2 cellular contexts compared by ENCODE assay signal in genomic region chr17:15501788-15502187, GRCh38.
TF ChIP-seq lines count a peak whose summit lies in the region.

No MANE protein-coding gene starts in this region.

TF ChIP-seq in GM23338, 12 proteins besides CTCF, POLR2A, EP300 and RAD21:
- TF ChIP-seq, protein P1, sequence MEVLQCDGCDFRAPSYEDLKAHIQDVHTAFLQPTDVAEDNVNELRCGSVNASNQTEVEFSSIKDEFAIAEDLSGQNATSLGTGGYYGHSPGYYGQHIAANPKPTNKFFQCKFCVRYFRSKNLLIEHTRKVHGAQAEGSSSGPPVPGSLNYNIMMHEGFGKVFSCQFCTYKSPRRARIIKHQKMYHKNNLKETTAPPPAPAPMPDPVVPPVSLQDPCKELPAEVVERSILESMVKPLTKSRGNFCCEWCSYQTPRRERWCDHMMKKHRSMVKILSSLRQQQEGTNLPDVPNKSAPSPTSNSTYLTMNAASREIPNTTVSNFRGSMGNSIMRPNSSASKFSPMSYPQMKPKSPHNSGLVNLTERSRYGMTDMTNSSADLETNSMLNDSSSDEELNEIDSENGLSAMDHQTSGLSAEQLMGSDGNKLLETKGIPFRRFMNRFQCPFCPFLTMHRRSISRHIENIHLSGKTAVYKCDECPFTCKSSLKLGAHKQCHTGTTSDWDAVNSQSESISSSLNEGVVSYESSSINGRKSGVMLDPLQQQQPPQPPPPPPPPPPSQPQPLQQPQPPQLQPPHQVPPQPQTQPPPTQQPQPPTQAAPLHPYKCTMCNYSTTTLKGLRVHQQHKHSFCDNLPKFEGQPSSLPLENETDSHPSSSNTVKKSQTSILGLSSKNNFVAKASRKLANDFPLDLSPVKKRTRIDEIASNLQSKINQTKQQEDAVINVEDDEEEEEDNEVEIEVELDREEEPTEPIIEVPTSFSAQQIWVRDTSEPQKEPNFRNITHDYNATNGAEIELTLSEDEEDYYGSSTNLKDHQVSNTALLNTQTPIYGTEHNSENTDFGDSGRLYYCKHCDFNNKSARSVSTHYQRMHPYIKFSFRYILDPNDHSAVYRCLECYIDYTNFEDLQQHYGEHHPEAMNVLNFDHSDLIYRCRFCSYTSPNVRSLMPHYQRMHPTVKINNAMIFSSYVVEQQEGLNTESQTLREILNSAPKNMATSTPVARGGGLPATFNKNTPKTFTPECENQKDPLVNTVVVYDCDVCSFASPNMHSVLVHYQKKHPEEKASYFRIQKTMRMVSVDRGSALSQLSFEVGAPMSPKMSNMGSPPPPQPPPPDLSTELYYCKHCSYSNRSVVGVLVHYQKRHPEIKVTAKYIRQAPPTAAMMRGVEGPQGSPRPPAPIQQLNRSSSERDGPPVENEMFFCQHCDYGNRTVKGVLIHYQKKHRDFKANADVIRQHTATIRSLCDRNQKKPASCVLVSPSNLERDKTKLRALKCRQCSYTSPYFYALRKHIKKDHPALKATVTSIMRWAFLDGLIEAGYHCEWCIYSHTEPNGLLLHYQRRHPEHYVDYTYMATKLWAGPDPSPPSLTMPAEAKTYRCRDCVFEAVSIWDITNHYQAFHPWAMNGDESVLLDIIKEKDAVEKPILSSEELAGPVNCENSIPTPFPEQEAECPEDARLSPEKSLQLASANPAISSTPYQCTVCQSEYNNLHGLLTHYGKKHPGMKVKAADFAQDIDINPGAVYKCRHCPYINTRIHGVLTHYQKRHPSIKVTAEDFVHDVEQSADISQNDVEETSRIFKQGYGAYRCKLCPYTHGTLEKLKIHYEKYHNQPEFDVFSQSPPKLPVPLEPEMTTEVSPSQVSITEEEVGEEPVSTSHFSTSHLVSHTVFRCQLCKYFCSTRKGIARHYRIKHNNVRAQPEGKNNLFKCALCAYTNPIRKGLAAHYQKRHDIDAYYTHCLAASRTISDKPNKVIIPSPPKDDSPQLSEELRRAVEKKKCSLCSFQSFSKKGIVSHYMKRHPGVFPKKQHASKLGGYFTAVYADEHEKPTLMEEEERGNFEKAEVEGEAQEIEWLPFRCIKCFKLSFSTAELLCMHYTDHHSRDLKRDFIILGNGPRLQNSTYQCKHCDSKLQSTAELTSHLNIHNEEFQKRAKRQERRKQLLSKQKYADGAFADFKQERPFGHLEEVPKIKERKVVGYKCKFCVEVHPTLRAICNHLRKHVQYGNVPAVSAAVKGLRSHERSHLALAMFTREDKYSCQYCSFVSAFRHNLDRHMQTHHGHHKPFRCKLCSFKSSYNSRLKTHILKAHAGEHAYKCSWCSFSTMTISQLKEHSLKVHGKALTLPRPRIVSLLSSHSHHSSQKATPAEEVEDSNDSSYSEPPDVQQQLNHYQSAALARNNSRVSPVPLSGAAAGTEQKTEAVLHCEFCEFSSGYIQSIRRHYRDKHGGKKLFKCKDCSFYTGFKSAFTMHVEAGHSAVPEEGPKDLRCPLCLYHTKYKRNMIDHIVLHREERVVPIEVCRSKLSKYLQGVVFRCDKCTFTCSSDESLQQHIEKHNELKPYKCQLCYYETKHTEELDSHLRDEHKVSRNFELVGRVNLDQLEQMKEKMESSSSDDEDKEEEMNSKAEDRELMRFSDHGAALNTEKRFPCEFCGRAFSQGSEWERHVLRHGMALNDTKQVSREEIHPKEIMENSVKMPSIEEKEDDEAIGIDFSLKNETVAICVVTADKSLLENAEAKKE (CRISPR knock-in tag; IDR thresholded peaks at IDR 0.05): no peak
- TF ChIP-seq ZNF331 (CRISPR knock-in tag; IDR thresholded peaks at IDR 0.05; ENCODE audit: low read depth) (no peak), NANOG (IDR thresholded peaks at IDR 0.05; ENCODE audit: borderline replicate concordance) (no peak), EZH2 (IDR thresholded peaks at IDR 0.05; ENCODE audit: low read depth, unreplicated experiment) (no peak), ETS1 (IDR thresholded peaks at IDR 0.05) (no peak), ZNF114 (CRISPR knock-in tag; IDR thresholded peaks at IDR 0.05) (no peak), CREB1 (CRISPR knock-in tag; IDR thresholded peaks at IDR 0.05; ENCODE audit: low read depth) (no peak), STAT1 (IDR thresholded peaks at IDR 0.05; ENCODE audit: unreplicated experiment) (no peak), JUNB (IDR thresholded peaks at IDR 0.05; ENCODE audit: unreplicated experiment) (no peak), POLR2AphosphoS5 (IDR thresholded peaks at IDR 0.05; ENCODE audit: low read depth) (no peak), EZH2phosphoT487 (IDR thresholded peaks at IDR 0.05; ENCODE audit: unreplicated experiment) (no peak)
- TF ChIP-seq, protein P2, sequence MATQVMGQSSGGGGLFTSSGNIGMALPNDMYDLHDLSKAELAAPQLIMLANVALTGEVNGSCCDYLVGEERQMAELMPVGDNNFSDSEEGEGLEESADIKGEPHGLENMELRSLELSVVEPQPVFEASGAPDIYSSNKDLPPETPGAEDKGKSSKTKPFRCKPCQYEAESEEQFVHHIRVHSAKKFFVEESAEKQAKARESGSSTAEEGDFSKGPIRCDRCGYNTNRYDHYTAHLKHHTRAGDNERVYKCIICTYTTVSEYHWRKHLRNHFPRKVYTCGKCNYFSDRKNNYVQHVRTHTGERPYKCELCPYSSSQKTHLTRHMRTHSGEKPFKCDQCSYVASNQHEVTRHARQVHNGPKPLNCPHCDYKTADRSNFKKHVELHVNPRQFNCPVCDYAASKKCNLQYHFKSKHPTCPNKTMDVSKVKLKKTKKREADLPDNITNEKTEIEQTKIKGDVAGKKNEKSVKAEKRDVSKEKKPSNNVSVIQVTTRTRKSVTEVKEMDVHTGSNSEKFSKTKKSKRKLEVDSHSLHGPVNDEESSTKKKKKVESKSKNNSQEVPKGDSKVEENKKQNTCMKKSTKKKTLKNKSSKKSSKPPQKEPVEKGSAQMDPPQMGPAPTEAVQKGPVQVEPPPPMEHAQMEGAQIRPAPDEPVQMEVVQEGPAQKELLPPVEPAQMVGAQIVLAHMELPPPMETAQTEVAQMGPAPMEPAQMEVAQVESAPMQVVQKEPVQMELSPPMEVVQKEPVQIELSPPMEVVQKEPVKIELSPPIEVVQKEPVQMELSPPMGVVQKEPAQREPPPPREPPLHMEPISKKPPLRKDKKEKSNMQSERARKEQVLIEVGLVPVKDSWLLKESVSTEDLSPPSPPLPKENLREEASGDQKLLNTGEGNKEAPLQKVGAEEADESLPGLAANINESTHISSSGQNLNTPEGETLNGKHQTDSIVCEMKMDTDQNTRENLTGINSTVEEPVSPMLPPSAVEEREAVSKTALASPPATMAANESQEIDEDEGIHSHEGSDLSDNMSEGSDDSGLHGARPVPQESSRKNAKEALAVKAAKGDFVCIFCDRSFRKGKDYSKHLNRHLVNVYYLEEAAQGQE (IDR thresholded peaks at IDR 0.05; ENCODE audit: unreplicated experiment): no peak

TF ChIP-seq in H1, 55 proteins besides CTCF, POLR2A, EP300 and RAD21:
- no peak for TF ChIP-seq SIX5 (IDR thresholded peaks at IDR 0.05; ENCODE audit: low read depth, low read length)
- TF ChIP-seq CREB1 (IDR thresholded peaks at IDR 0.05): no peak
- TF ChIP-seq TAF1 (IDR thresholded peaks at IDR 0.05; ENCODE audit: low read depth, low read length): no peak
- TF ChIP-seq NRF1 (IDR thresholded peaks at IDR 0.05; ENCODE audit: low read depth, low read length): no peak
- no peak for TF ChIP-seq ZNF274 (IDR thresholded peaks at IDR 0.05; ENCODE audit: borderline replicate concordance, extremely low read depth, low read length)
- no peak for TF ChIP-seq ATF2 (IDR thresholded peaks at IDR 0.05; ENCODE audit: low read length)
- no peak for TF ChIP-seq RBBP5 (IDR thresholded peaks at IDR 0.05; ENCODE audit: borderline replicate concordance, low read depth, low read length)
- TF ChIP-seq EGR1 (IDR thresholded peaks at IDR 0.05; ENCODE audit: borderline replicate concordance, low read depth, low read length): no peak
- no peak for TF ChIP-seq PHF8 (conservative IDR thresholded peaks at IDR 0.05; ENCODE audit: low read depth, low read length)
- TF ChIP-seq TAF7 (optimal IDR thresholded peaks at IDR 0.05; ENCODE audit: borderline replicate concordance, low read depth, low read length): no peak
- no peak for TF ChIP-seq RNF2 (IDR thresholded peaks at IDR 0.05; ENCODE audit: borderline replicate concordance, low read depth, low read length, missing control alignments, poor library complexity, severe bottlenecking)
- TF ChIP-seq POLR2AphosphoS5 (IDR thresholded peaks at IDR 0.05; ENCODE audit: low read depth, low read length): no peak
- no peak for TF ChIP-seq SUZ12 (IDR thresholded peaks at IDR 0.05; ENCODE audit: low read length)
- no peak for TF ChIP-seq SAP30 (IDR thresholded peaks at IDR 0.05; ENCODE audit: insufficient read depth, insufficient replicate concordance, low read length)
- TF ChIP-seq EZH2 (IDR thresholded peaks at IDR 0.05; ENCODE audit: low read depth, low read length, severe bottlenecking): no peak
